In the genomic region with DNA sequence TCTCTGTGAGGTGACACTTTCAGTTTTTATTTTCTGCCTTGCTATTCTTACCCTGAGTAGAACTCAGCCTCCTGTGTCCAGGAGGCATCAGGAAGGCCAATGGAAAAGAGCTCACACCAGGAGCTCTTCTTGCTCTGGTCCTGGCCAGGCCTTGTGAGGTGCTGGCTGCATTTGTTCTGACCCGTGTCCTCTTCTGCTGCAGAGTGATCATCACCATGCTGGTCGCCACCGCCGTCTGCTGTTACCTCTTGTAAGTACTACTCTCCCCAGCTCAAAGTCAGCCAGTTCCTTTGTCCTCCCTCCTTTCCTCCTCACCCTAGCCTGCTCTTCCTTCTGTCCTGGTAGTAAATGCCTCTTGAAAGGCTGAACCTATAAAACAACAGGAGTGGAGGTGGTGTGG, we compare ENCODE assay signal across 13 cellular contexts. TPM values are rescaled to one million over a fixed set of nuclear protein-coding genes. Genes with fewer than 3 reads are reported as not detected.
DNase-seq lines count a peak whose midpoint lies in the region; ATAC-seq and TF ChIP-seq lines count a peak whose summit lies in the region.
"Had no signal": no experiment of that assay in that cellular context is flagged by ENCODE, and none has a peak within 500 bp of the region (broad histone marks: within the 10 kb centered on the region; RNA-seq: fewer than 3 reads in every experiment).

No MANE protein-coding gene starts in this region.

- CTCF ChIA-PET in T-cell (lab: Charles Lee), result interaction anchor here in 1 of 2 donors (1.4 kb wide), 1 partner anchor 8 kb away, joined by 4 read pairs; no protein-coding TSS in a partner anchor

- H3K4me3 ChIP-seq in effector memory CD4-positive, alpha-beta T cell (ENCODE audit: insufficient read depth, low read depth, low read length, poor library complexity, severe bottlenecking), result peak overlapping the region; percentile 23
- no peak overlapping the region for H3K4me3 ChIP-seq in osteoblast (ENCODE audit: insufficient read depth, low read length)
- H3K4me3 ChIP-seq: gastrocnemius medialis had no signal

- peak; percentile 57 for DNase-seq in activated CD4-positive, alpha-beta T cell treated with anti-CD3 and anti-CD28 coated beads, Interleukin-2, amount 10 ng/mL, durations not matched to agents 24 days and 14 days
- no peak for DNase-seq in activated CD4-positive, alpha-beta T cell treated with anti-CD3 and anti-CD28 coated beads for 1 hour
- DNase-seq in T-cell (no peak), osteoblast (ENCODE audit: insufficient read length, low spot score, missing footprints) (peak; percentile 21), GF-D8 (lab: John Stamatoyannopoulos, UW) (no peak), NCI-H2196 (lab: John Stamatoyannopoulos, UW; ENCODE audit: unreplicated experiment) (no peak)
- no peak for DNase-seq in effector memory CD4-positive, alpha-beta T cell
- DNase-seq in stimulated activated CD4-positive, alpha-beta T cell treated with anti-CD3 and anti-CD28 coated beads, Interleukin-2, amount 100 ng/mL, for 48 hours, result no peak
- DNase-seq: amygdala, gastrocnemius medialis, OCI-M1, SW 1271 had no signal

- peaks cover 12% of the 10 kb centered on the region for H3K36me3 Mint-ChIP-seq in activated CD4-positive, alpha-beta T cell treated with anti-CD3 and anti-CD28 coated beads, Interleukin-2, amount 10 ng/mL, durations not matched to agents 24 days and 14 days (ENCODE audit: low read depth)
- H3K36me3 Mint-ChIP-seq in T-cell, result peaks cover 16% of the 10 kb centered on the region

- peak overlapping the region; percentile 90 for H3K4me3 Mint-ChIP-seq in activated CD4-positive, alpha-beta T cell treated with anti-CD3 and anti-CD28 coated beads, Interleukin-2, amount 10 ng/mL, durations not matched to agents 24 days and 14 days
- H3K4me3 Mint-ChIP-seq in T-cell, result peak overlapping the region; percentile 81 to 86 (median 86)

- H3K4me1 ChIP-seq in effector memory CD4-positive, alpha-beta T cell (ENCODE audit: control insufficient read depth, insufficient read depth, low read length, poor library complexity, severe bottlenecking), result peaks cover 37% of the 10 kb centered on the region
- H3K4me1 ChIP-seq in osteoblast (ENCODE audit: insufficient read depth, low read length), result peaks cover 16% of the 10 kb centered on the region

- no peaks in the 10 kb centered on the region for H4K20me1 ChIP-seq in osteoblast (ENCODE audit: insufficient read depth, low read length)

- H3K27me3 ChIP-seq in effector memory CD4-positive, alpha-beta T cell (replicated peaks; ENCODE audit: control insufficient read depth, insufficient read depth, low read length, poor library complexity, severe bottlenecking), result no peaks in the 10 kb centered on the region
- H3K27me3 ChIP-seq in osteoblast (ENCODE audit: insufficient read depth, low read length), result no peaks in the 10 kb centered on the region
- H3K27me3 ChIP-seq: gastrocnemius medialis had no signal

- no peaks in the 10 kb centered on the region for H3K9me3 Mint-ChIP-seq in activated CD4-positive, alpha-beta T cell treated with anti-CD3 and anti-CD28 coated beads, Interleukin-2, amount 10 ng/mL, durations not matched to agents 24 days and 14 days
- no peaks in the 10 kb centered on the region for H3K9me3 Mint-ChIP-seq in T-cell

- TF ChIP-seq CTCF in osteoblast (IDR thresholded peaks at IDR 0.05; ENCODE audit: extremely low read depth, low read depth, low read length), result no peak

- H3K27ac ChIP-seq in effector memory CD4-positive, alpha-beta T cell (ENCODE audit: insufficient read depth, low read length, poor library complexity, severe bottlenecking), result no peak overlapping the region
- no peak overlapping the region for H3K27ac ChIP-seq in osteoblast (ENCODE audit: low read depth, low read length)
- H3K27ac ChIP-seq: gastrocnemius medialis, neutrophil had no signal

- H3K36me3 ChIP-seq in effector memory CD4-positive, alpha-beta T cell (ENCODE audit: control insufficient read depth, insufficient read depth, low read length), result peaks cover 24% of the 10 kb centered on the region
- no peaks in the 10 kb centered on the region for H3K36me3 ChIP-seq in osteoblast (ENCODE audit: insufficient read depth, low read length)
- H3K36me3 ChIP-seq: gastrocnemius medialis, neutrophil had no signal

- no peaks in the 10 kb centered on the region for H3K9me3 ChIP-seq in effector memory CD4-positive, alpha-beta T cell (ENCODE audit: control insufficient read depth, low read length)
- H3K9me3 ChIP-seq in osteoblast (ENCODE audit: low read depth, low read length), result no peaks in the 10 kb centered on the region
- H3K9me3 ChIP-seq: gastrocnemius medialis, neutrophil had no signal

- no peak for ATAC-seq in T-cell (replicated peaks in 1 of 4)
- ATAC-seq: gastrocnemius medialis had no signal

- H3K4me2 ChIP-seq in osteoblast (ENCODE audit: insufficient read depth, low read length), result no peak overlapping the region

- H3K79me2 ChIP-seq in osteoblast (ENCODE audit: insufficient read depth, low read length), result no peaks in the 10 kb centered on the region

- intact Hi-C loops in activated CD4-positive, alpha-beta T cell treated with anti-CD3 and anti-CD28 coated beads, Interleukin-2, amount 10 ng/mL, durations not matched to agents 24 days and 14 days (cut with micrococcal nuclease), result loop anchor here (10.0 kb wide), 2 partner anchors 251 to 631 kb away; no protein-coding TSS in a partner anchor

- no peak overlapping the region for H2AFZ ChIP-seq in osteoblast (ENCODE audit: low read length)

- POLR2A ChIA-PET in T-cell (lab: Charles Lee), result no interaction called here

- no peak overlapping the region for H3K27ac Mint-ChIP-seq in activated CD4-positive, alpha-beta T cell treated with anti-CD3 and anti-CD28 coated beads, Interleukin-2, amount 10 ng/mL, durations not matched to agents 24 days and 14 days
- H3K27ac Mint-ChIP-seq in T-cell, result peak overlapping the region in 1 of 2 donors; percentile 71

- no peaks in the 10 kb centered on the region for H3K27me3 Mint-ChIP-seq in activated CD4-positive, alpha-beta T cell treated with anti-CD3 and anti-CD28 coated beads, Interleukin-2, amount 10 ng/mL, durations not matched to agents 24 days and 14 days
- no peaks in the 10 kb centered on the region for H3K27me3 Mint-ChIP-seq in T-cell

- H3K4me1 Mint-ChIP-seq in activated CD4-positive, alpha-beta T cell treated with anti-CD3 and anti-CD28 coated beads, Interleukin-2, amount 10 ng/mL, durations not matched to agents 24 days and 14 days, result peaks cover 53% of the 10 kb centered on the region
- peaks cover 47 to 64% (median 60%) of the 10 kb centered on the region in 3 donors for H3K4me1 Mint-ChIP-seq in T-cell

RNA-seq across cellular contexts. Expression of a gene that starts 1.6 kb away (rescaled TPM):
- total RNA-seq in activated CD4-positive, alpha-beta T cell treated with anti-CD3 and anti-CD28 coated beads, Interleukin-2, amount 10 ng/mL, durations not matched to agents 24 days and 14 days, result 43.5 and 46.7 TPM in 2 replicates
- 10 to 100 TPM; 48.5 to 79.4 (median 63.9) TPM for total RNA-seq in T-cell
- total RNA-seq in osteoblast, result 27.9 and 28.3 TPM in 2 replicates

RNA-seq across cellular contexts. Expression of a gene that starts 37.2 kb away (rescaled TPM):
- total RNA-seq in activated CD4-positive, alpha-beta T cell treated with anti-CD3 and anti-CD28 coated beads, Interleukin-2, amount 10 ng/mL, durations not matched to agents 24 days and 14 days, result 16.6 and 18.3 TPM in 2 replicates
- total RNA-seq in T-cell, result 10 to 100 TPM; 49.3 to 72.0 (median 63.8) TPM
- 8.7 and 12.7 TPM in 2 replicates for total RNA-seq in osteoblast

Comparison
In these comparisons a context has a peak if more than half of its experiments do, and no peak if none do; other contexts are left out.
1. DNase-seq: peak in activated CD4-positive, alpha-beta T cell treated with anti-CD3 and anti-CD28 coated beads, Interleukin-2, amount 10 ng/mL, durations not matched to agents 24 days and 14 days (single experiment) and osteoblast (single experiment); none in activated CD4-positive, alpha-beta T cell treated with anti-CD3 and anti-CD28 coated beads for 1 hour (single experiment), T-cell (0 of 34), effector memory CD4-positive, alpha-beta T cell (0 of 3), GF-D8 (single experiment), NCI-H2196 (single experiment) and stimulated activated CD4-positive, alpha-beta T cell treated with anti-CD3 and anti-CD28 coated beads, Interleukin-2, amount 100 ng/mL, for 48 hours (0 of 2).